ENCODE assay signal across 8 cellular contexts in the genomic region with DNA sequence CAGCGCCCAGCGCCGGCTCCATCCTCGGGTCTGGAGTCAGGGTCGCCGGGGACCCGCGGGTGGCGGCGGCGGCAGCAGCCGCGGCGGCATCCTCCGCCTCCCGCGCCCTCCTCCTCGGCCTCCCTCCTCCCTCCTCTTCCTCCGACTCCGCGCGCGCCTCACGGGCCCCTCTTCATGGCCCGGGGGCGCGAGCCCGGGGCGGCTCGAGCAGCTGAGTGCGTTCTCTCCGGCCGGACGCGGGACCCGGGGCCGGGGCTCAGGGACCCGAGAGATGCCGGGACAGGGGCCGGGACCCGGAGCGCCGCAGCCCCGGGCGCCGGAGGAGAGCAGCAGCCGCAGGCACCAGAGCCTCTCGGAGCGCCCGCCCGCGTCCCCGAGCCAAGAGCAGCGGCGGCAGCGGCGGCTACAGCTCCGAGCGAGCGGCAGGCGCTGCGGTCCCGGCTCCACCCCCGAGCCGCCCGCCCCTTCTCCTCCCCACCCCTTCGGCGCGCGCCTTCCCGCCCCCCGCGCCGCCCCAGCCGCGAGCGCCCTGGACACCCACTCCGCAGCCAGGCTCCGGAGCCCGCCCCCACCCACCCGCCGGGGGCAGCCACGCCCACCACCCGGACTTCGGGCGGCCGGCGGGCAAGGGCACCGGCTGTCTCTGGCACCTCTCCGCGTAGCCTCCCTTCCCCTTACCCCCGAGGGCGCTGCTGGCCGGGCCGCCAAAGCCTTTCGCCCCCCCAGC. TPM values are rescaled to one million over a fixed set of nuclear protein-coding genes. Genes with fewer than 3 reads are reported as not detected.
DNase-seq lines count a peak whose midpoint lies in the region; ATAC-seq and TF ChIP-seq lines count a peak whose summit lies in the region.

Gene CHST1 (minus strand): TSS at position 417 of the 727 bp plus-strand sequence. CDS start 14,699 bp downstream, outside the sequence.

- peaks cover 42% of the 10 kb centered on the region for H3K4me1 ChIP-seq in NT2/D1 (ENCODE audit: insufficient read depth, insufficient read length)
- peaks cover 11 to 18% of the 10 kb centered on the region in 2 donors for H3K4me1 ChIP-seq in left lung

- no peaks in the 10 kb centered on the region for H3K36me3 Mint-ChIP-seq in T-helper 1 cell treated with Interleukin-12 subunit alpha and Interleukin-12 subunit beta and Interleukin-4 antibody, amounts not matched to agents 30 μg/mL and 1 μg/mL, for 36 hours (ENCODE audit: low read depth)
- no peaks in the 10 kb centered on the region for H3K36me3 Mint-ChIP-seq in stimulated activated naive B cell treated with anti-CD40 and anti-IgM and Interleukin-4, amounts not matched to agents 10 μg/mL and 1 μg/mL and 100 μg/mL, for 72 hours

- peak within 1 kb of the TSS; percentile 56 for H3K4me3 Mint-ChIP-seq in T-helper 1 cell treated with Interleukin-12 subunit alpha and Interleukin-12 subunit beta and Interleukin-4 antibody, amounts not matched to agents 30 μg/mL and 1 μg/mL, for 36 hours
- H3K4me3 Mint-ChIP-seq in stimulated activated naive B cell treated with anti-CD40 and anti-IgM and Interleukin-4, amounts not matched to agents 10 μg/mL and 1 μg/mL and 100 μg/mL, for 72 hours = peak within 1 kb of the TSS; percentile 69 to 74

- no peaks in the 10 kb centered on the region for H3K9me3 Mint-ChIP-seq in T-helper 1 cell treated with Interleukin-12 subunit alpha and Interleukin-12 subunit beta and Interleukin-4 antibody, amounts not matched to agents 30 μg/mL and 1 μg/mL, for 36 hours
- no peaks in the 10 kb centered on the region for H3K9me3 Mint-ChIP-seq in stimulated activated naive B cell treated with anti-CD40 and anti-IgM and Interleukin-4, amounts not matched to agents 10 μg/mL and 1 μg/mL and 100 μg/mL, for 72 hours

- H3K4me3 ChIP-seq in NT2/D1 (ENCODE audit: insufficient read length, low read depth) = peak within 1 kb of the TSS; percentile 57
- H3K4me3 ChIP-seq in coronary artery = peak within 1 kb of the TSS; percentile 91
- peak within 1 kb of the TSS; percentile 44 to 46 for H3K4me3 ChIP-seq in left lung

- intact Hi-C loops in left lung (cut with DNase I) = loop anchor here in 1 of 2 donors (10.0 kb wide), 1 partner anchor 109 kb away; no protein-coding TSS in a partner anchor

- H3K27ac Mint-ChIP-seq in T-helper 1 cell treated with Interleukin-12 subunit alpha and Interleukin-12 subunit beta and Interleukin-4 antibody, amounts not matched to agents 30 μg/mL and 1 μg/mL, for 36 hours = no peak within 1 kb of the TSS
- H3K27ac Mint-ChIP-seq in stimulated activated naive B cell treated with anti-CD40 and anti-IgM and Interleukin-4, amounts not matched to agents 10 μg/mL and 1 μg/mL and 100 μg/mL, for 72 hours = no peak within 1 kb of the TSS

- peak; percentile 76 for ATAC-seq in left lung
- peak; percentile 22 to 41 for ATAC-seq in stimulated activated naive B cell treated with anti-CD40 and anti-IgM and Interleukin-4, amounts not matched to agents 10 μg/mL and 1 μg/mL and 100 μg/mL, for 72 hours (replicated peaks)

- DNase-seq in T-helper 1 cell (no peak), NT2/D1 (ENCODE audit: low read depth, low spot score) (no peak), coronary artery (ENCODE audit: low spot score) (no peak), left lung (peak in 1 of 2 donors; percentile 83), GM19240 (ENCODE audit: insufficient read length, low spot score) (no peak), HT-29 (ENCODE audit: low spot score) (no peak)
- DNase-seq in stimulated activated naive B cell treated with anti-CD40 and anti-IgM and Interleukin-4, amounts not matched to agents 10 μg/mL and 1 μg/mL and 100 μg/mL, for 72 hours = no peak

- H3K36me3 ChIP-seq in NT2/D1 (ENCODE audit: insufficient read depth, insufficient read length, low read length) (no peaks in the 10 kb centered on the region), left lung (no peaks in the 10 kb centered on the region)

- H3K9me3 ChIP-seq in NT2/D1 (ENCODE audit: insufficient read depth, low read length) (no peaks in the 10 kb centered on the region), left lung (no peaks in the 10 kb centered on the region)

- peak within 1 kb of the TSS; percentile 85 for H3K9ac ChIP-seq in NT2/D1 (ENCODE audit: insufficient read length, low read depth)

- H3K27me3 ChIP-seq in NT2/D1 (ENCODE audit: insufficient read depth, insufficient read length) (peaks cover 59% of the 10 kb centered on the region), left lung (peaks cover 16 to 81% of the 10 kb centered on the region in 2 donors)

- peak within 1 kb of the TSS; percentile 19 to 86 for H3K27ac ChIP-seq in coronary artery
- peak within 1 kb of the TSS in 1 of 2 donors; percentile 50 for H3K27ac ChIP-seq in left lung

- peaks cover 2% of the 10 kb centered on the region for H3K4me1 Mint-ChIP-seq in T-helper 1 cell treated with Interleukin-12 subunit alpha and Interleukin-12 subunit beta and Interleukin-4 antibody, amounts not matched to agents 30 μg/mL and 1 μg/mL, for 36 hours (ENCODE audit: low read depth)
- H3K4me1 Mint-ChIP-seq in stimulated activated naive B cell treated with anti-CD40 and anti-IgM and Interleukin-4, amounts not matched to agents 10 μg/mL and 1 μg/mL and 100 μg/mL, for 72 hours = peaks cover 5 to 6% of the 10 kb centered on the region in 2 donors

- TF ChIP-seq CTCF in coronary artery (IDR thresholded peaks at IDR 0.05) (no peak), left lung (IDR thresholded peaks at IDR 0.05) (no peak)

- peaks cover 62% of the 10 kb centered on the region for H3K27me3 Mint-ChIP-seq in T-helper 1 cell treated with Interleukin-12 subunit alpha and Interleukin-12 subunit beta and Interleukin-4 antibody, amounts not matched to agents 30 μg/mL and 1 μg/mL, for 36 hours (ENCODE audit: low read depth)
- H3K27me3 Mint-ChIP-seq in stimulated activated naive B cell treated with anti-CD40 and anti-IgM and Interleukin-4, amounts not matched to agents 10 μg/mL and 1 μg/mL and 100 μg/mL, for 72 hours = peaks cover 69 to 89% of the 10 kb centered on the region in 2 donors

RNA-seq across cellular contexts. Expression of gene CHST1, which starts in this region (rescaled TPM):
- 1 to 10 TPM; 3.1 to 5.5 TPM for total RNA-seq in left lung
- not detected in 2 replicates for total RNA-seq in HT-29 (2014; rRNA removed; shearing (Covaris generic))
